ENCODE assay signal across 10 cellular contexts in genomic region chr3:111595239-111595638, GRCh38. TPM values are rescaled to one million over a fixed set of nuclear protein-coding genes. Genes with fewer than 3 reads are reported as not detected.
DNase-seq lines count a peak whose midpoint lies in the region; ATAC-seq, FAIRE-seq and TF ChIP-seq lines count a peak whose summit lies in the region.
"Had no signal": no experiment of that assay in that cellular context is flagged by ENCODE, and none has a peak within 500 bp of the region (broad histone marks: within the 10 kb centered on the region; RNA-seq: fewer than 3 reads in every experiment).

ZBED2 (minus strand) TSS chr3:111595346; CDS start chr3:111594201, 1,145 bp downstream.

- no peaks in the 10 kb centered on the region for H3K27me3 ChIP-seq in astrocyte (ENCODE audit: insufficient read depth, low read length)
- H3K27me3 ChIP-seq in thymus (ENCODE audit: control insufficient read depth, insufficient read depth) = no peaks in the 10 kb centered on the region
- H3K27me3 ChIP-seq in gastrocnemius medialis = no peaks in the 10 kb centered on the region

- WGBS in thymus = 87% methylated on average over 2 of the region's 2 CpGs

- H3K79me2 ChIP-seq in astrocyte (ENCODE audit: insufficient read depth, low read length) = no peaks in the 10 kb centered on the region

- no peak for FAIRE-seq in astrocyte (lab: Jason Lieb, UNC)
- FAIRE-seq: islet of Langerhans had no signal

- no peaks in the 10 kb centered on the region for H3K27me3 Mint-ChIP-seq in astrocyte (ENCODE audit: low read depth, unreplicated experiment)

- H2AFZ ChIP-seq in astrocyte (ENCODE audit: low read depth, low read length) = no peak within 1 kb of the TSS

- H3K4me2 ChIP-seq in astrocyte (ENCODE audit: low read length) = peak within 1 kb of the TSS; percentile 48

- H3K4me3 ChIP-seq in astrocyte (ENCODE audit: insufficient read depth, low read depth, low read length) (no peak within 1 kb of the TSS), thymus (ENCODE audit: low read length) (peak within 1 kb of the TSS; percentile 9), gastrocnemius medialis (no peak within 1 kb of the TSS)

- peak within 1 kb of the TSS; percentile 91 for H3K27ac Mint-ChIP-seq in astrocyte (ENCODE audit: unreplicated experiment)

- no peak for TF ChIP-seq POLR2A in gastrocnemius medialis (IDR thresholded peaks at IDR 0.05)

- H3K9me3 ChIP-seq in astrocyte (ENCODE audit: insufficient read depth, low read depth, low read length) = no peaks in the 10 kb centered on the region
- no peaks in the 10 kb centered on the region for H3K9me3 ChIP-seq in thymus (ENCODE audit: control insufficient read depth)
- H3K9me3 ChIP-seq in gastrocnemius medialis = no peaks in the 10 kb centered on the region

- H3K27ac ChIP-seq in astrocyte (ENCODE audit: low read depth, low read length) (peak within 1 kb of the TSS; percentile 25), thymus (ENCODE audit: low read depth) (peak within 1 kb of the TSS; percentile 76), gastrocnemius medialis (no peak within 1 kb of the TSS)
- H3K27ac ChIP-seq: C4-2B had no signal

- in situ Hi-C loops in gastrocnemius medialis (cut with MboI; ENCODE audit: low sequenced_read_pairs in 4 of 4) = no loop called here

- DNase-seq in activated naive CD4-positive, alpha-beta T cell treated with Interleukin-2 at 50 U/mL for 16 hours = peak; percentile 35
- DNase-seq in activated naive CD4-positive, alpha-beta T cell treated with anti-CD3 and anti-CD28 coated beads, Interleukin-2, amount 50 U/mL, for 16 hours = no peak
- DNase-seq in astrocyte (ENCODE audit: low read depth) (no peak), gastrocnemius medialis (no peak), dedifferentiated amniotic fluid mesenchymal stem cell (ENCODE audit: extremely low spot score) (no peak)
- no peak for DNase-seq in activated CD4-positive, CD25-positive, alpha-beta regulatory T cell treated with anti-CD3 and anti-CD28 coated beads, Interleukin-2, amount 50 U/mL, for 72 hours

- H3K4me1 ChIP-seq in astrocyte (ENCODE audit: insufficient read depth, low read length) (peaks cover 43% of the 10 kb centered on the region), thymus (ENCODE audit: control insufficient read depth, insufficient read depth, low read length) (no peaks in the 10 kb centered on the region), gastrocnemius medialis (no peaks in the 10 kb centered on the region)

- no peaks in the 10 kb centered on the region for H3K9me3 Mint-ChIP-seq in astrocyte (ENCODE audit: unreplicated experiment)

- H3K36me3 ChIP-seq in astrocyte (ENCODE audit: insufficient read depth, low read length) (no peaks in the 10 kb centered on the region), thymus (ENCODE audit: control insufficient read depth, insufficient read depth) (peaks cover 17% of the 10 kb centered on the region), gastrocnemius medialis (no peaks in the 10 kb centered on the region)

- ATAC-seq in HG03045 (IDR thresholded peaks at IDR 0.05; ENCODE audit: unreplicated experiment) (peak; percentile 46), gastrocnemius medialis (no peak)

- no peaks in the 10 kb centered on the region for H4K20me1 ChIP-seq in astrocyte (ENCODE audit: insufficient read depth, low read length)

- peaks cover 2% of the 10 kb centered on the region for H3K36me3 Mint-ChIP-seq in astrocyte (ENCODE audit: low read depth, unreplicated experiment)

- H3K9ac ChIP-seq in astrocyte (ENCODE audit: low read length) = no peak within 1 kb of the TSS

- TF ChIP-seq CTCF in astrocyte (IDR thresholded peaks at IDR 0.05; ENCODE audit: insufficient read depth, low read depth, low read length) = no peak
- TF ChIP-seq CTCF in gastrocnemius medialis (IDR thresholded peaks at IDR 0.05 in 4 of 5, conservative IDR thresholded peaks at IDR 0.05 in 1 of 5) = no peak

- no peak within 1 kb of the TSS for H3K4me3 Mint-ChIP-seq in astrocyte (ENCODE audit: unreplicated experiment)

- H3K4me1 Mint-ChIP-seq in astrocyte (ENCODE audit: low read depth, unreplicated experiment) = peaks cover 40% of the 10 kb centered on the region

- intact Hi-C loops in gastrocnemius medialis (cut with DNase I; ENCODE audit: low total_unique reads) = no loop called here

RNA-seq across cellular contexts. Expression of gene ZBED2, which starts in this region (rescaled TPM):
- total RNA-seq in astrocyte (0.36 and 1.0 TPM in 2 replicates), gastrocnemius medialis (not detected)
- 37.9 TPM for polyA plus RNA-seq in thymus

Comparison
In these comparisons a context has a peak if more than half of its experiments do, and no peak if none do; other contexts are left out.
1. H3K27ac ChIP-seq: peak in astrocyte (single experiment) and thymus (single experiment); none in gastrocnemius medialis (0 of 4).